8 cellular contexts compared by ENCODE assay signal in the genomic region with DNA sequence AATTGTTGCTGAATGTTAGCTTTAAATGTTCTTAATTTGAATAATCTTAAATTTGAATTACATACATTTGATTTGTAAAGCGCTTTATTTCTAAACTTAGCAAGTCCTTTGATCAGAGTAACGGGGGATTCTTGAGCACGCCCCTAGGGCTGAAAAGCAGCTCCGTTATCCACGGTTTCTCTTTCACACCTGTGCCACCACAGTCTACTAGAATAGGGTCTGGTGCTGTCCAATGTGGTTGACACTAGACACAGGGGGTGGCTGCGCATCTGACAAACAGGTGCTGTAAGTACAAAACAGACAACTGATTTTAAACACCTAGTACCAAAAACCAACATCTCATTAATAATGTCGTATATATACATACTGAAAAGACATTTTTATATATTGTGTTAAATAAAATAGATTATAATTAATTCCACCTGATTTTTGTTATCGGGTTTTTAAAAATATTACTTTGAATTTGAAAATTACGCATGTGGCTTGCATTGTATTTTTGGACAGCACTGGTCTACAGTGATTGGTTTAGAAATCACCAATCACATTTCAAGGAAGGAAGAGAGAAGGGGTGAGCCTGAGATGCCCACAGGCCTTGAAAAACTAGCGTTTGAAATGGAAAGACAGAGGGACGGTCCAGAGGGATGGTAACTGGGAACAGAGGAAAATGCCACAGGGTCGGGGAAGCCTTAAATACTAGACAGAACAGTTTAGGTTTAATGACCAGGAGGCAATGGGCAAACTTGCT.
A peak's percentile ranks its signal among the peaks of the same experiment; 100 is the strongest.
DNase-seq lines count a peak whose midpoint lies in the region; ATAC-seq lines count a peak whose summit lies in the region.

No MANE protein-coding gene starts in this region.

- DNase-seq in fibroblast of peridontal ligament (ENCODE audit: extremely low read depth) = peak; percentile 10
- DNase-seq in DMS153 treated with DMSO at 0.1 percent for 48 hours (lab: John Stamatoyannopoulos, UW; ENCODE audit: unreplicated experiment) = no peak
- DNase-seq in DMS 273 treated with DMSO at 0.1 percent for 48 hours (lab: John Stamatoyannopoulos, UW) = no peak
- DNase-seq in RKO (ENCODE audit: low spot score) = no peak
- DNase-seq in NCI-H1092 (lab: John Stamatoyannopoulos, UW) = no peak

- ATAC-seq in GM18508 (IDR thresholded peaks at IDR 0.05; ENCODE audit: insufficient read depth, unreplicated experiment) = peak; percentile 69
- peak; percentile 82 for ATAC-seq in GM21515 (IDR thresholded peaks at IDR 0.05; ENCODE audit: unreplicated experiment)
- peak; percentile 83 for ATAC-seq in HG03565 (IDR thresholded peaks at IDR 0.05; ENCODE audit: unreplicated experiment)
